ENCODE assay signal across 21 cellular contexts in genomic region chr19:1612114-1613086, GRCh38.
"Had no signal": no experiment of that assay in that cellular context is flagged by ENCODE, and none has a peak within 500 bp of the region (broad histone marks: within the 10 kb centered on the region; RNA-seq: fewer than 3 reads in every experiment).

No MANE protein-coding gene starts in this region.

- ATAC-seq: activated T-helper 17 cell treated with anti-CD3 and anti-CD28 coated beads, Interleukin-2, amount 50 U/mL, for 72 hours; heart left ventricle; left ventricle myocardium superior; natural killer cell; WTC11 had no signal

- H3K9me3 ChIP-seq: heart left ventricle, thoracic aorta had no signal

- FAIRE-seq: endometrium, islet of Langerhans had no signal

- H3K27me3 ChIP-seq: heart left ventricle had no signal

- DNase-seq: activated CD8-positive, alpha-beta memory T cell treated with anti-CD3 and anti-CD28 coated beads for 24 hours; activated CD8-positive, alpha-beta memory T cell treated with anti-CD3 and anti-CD28 coated beads, Interleukin-2, amount 50 U/mL, for 4 hours; activated naive CD4-positive, alpha-beta T cell treated with Interleukin-2 at 50 U/mL for 16 hours; activated naive CD8-positive, alpha-beta T cell treated with anti-CD3 and anti-CD28 coated beads, Interleukin-2, amount 10 ng/mL, durations not matched to agents 7 days and 5 days; activated T-cell treated with anti-CD3 and anti-CD28 coated beads, Interleukin-2, amount 50 U/mL, for 24 hours; amygdala; effector CD4-positive, alpha-beta T cell; heart left ventricle; left ventricle myocardium superior; mammary epithelial cell; natural killer cell; retina; stimulated activated CD4-positive, alpha-beta T cell treated with anti-CD3 and anti-CD28 coated beads, Interleukin-2, amount 100 ng/mL, for 48 hours; stimulated activated CD8-positive, alpha-beta memory T cell treated with anti-CD3 and anti-CD28 coated beads, Interleukin-4, amount 100 ng/mL, for 48 hours; stimulated activated naive CD4-positive, alpha-beta T cell treated with Interleukin-2 at 50 U/mL for 16 hours; T1000 had no signal

- H3K27ac ChIP-seq: heart left ventricle, thoracic aorta had no signal

- H3K4me3 ChIP-seq: heart left ventricle, thoracic aorta had no signal
